Comparison of ENCODE assay signal across 17 cellular contexts in the genomic region with DNA sequence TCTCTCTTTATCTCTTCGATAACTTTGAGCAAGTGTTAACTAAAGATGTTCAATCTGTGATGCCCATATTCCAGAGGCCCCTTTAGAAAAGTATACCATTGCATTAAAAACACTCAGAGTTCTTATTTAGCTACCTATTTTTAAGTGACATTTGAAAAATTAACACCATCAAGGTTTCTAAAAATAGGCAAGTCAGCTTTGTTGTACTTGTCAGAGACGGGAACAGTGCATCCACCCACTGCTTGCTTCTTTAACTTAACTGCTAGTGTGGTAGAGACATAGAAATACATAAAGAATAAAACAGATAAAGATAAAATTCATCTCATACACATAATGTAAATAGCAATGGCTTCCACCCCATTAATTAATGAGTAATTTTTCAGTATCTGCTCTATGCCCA.
"Had no signal": no experiment of that assay in that cellular context is flagged by ENCODE, and none has a peak within 500 bp of the region (broad histone marks: within the 10 kb centered on the region; RNA-seq: fewer than 3 reads in every experiment).

No MANE protein-coding gene starts in this region.

- H3K36me3 ChIP-seq: SJCRH30 had no signal

- H3K27ac ChIP-seq: SJCRH30 had no signal

- H3K4me3 ChIP-seq: SJCRH30 had no signal

- H3K27me3 ChIP-seq: SJCRH30 had no signal

- H3K9me3 ChIP-seq: SJCRH30, SK-N-SH had no signal

- H3K4me1 ChIP-seq: SJCRH30 had no signal

- DNase-seq: activated CD4-positive, alpha-beta T cell treated with anti-CD3 and anti-CD28 coated beads for 4 hours; activated CD8-positive, alpha-beta memory T cell treated with anti-CD3 and anti-CD28 coated beads, Interleukin-2, amount 50 U/mL, for 4 hours; activated CD8-positive, alpha-beta T cell treated with anti-CD3 and anti-CD28 coated beads for 36 hours; activated gamma-delta T cell treated with Interleukin-2 at 50 U/mL for 16 hours; activated naive CD4-positive, alpha-beta T cell treated with anti-CD3 and anti-CD28 coated beads, Interleukin-2, amount 10 ng/mL, durations not matched to agents 7 days and 5 days; activated naive CD8-positive, alpha-beta T cell treated with anti-CD3 and anti-CD28 coated beads for 36 hours; activated T-cell treated with anti-CD3 and anti-CD28 coated beads, Interleukin-2, amount 50 U/mL, for 72 hours; anterior cingulate cortex; NCI-H1105 treated with DMSO at 0.1 percent for 48 hours; NCI-H1436 treated with DMSO at 0.1 percent for 48 hours; NCI-H187; NCI-H2081; NCI-H526; NCI-H774; RPMI8226; SJCRH30; SK-N-SH had no signal
